ENCODE assay signal across 8 cellular contexts in the genomic region with DNA sequence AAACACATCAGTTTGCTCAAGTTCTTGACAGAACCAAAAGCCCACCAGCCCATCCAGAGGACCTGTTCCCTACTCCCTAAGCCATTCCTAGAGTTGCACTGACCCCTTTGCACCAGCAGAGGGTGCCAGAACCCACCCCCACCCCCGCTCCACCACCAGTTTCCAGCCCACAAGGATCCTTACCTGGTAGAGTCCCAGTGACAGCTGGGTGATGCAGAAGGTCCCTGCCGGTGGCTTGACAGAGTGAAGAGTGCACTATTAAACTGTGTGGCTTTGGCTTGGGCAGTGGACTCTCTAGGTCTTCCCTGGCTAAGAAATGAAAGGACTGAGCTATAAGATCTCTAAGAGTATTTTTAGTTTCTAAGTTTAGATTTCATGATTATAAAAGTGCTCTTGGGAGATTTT.
A peak's percentile ranks its signal among the peaks of the same experiment; 100 is the strongest.
DNase-seq lines count a peak whose midpoint lies in the region; ATAC-seq and TF ChIP-seq lines count a peak whose summit lies in the region.

No MANE protein-coding gene starts in this region.

- no peak for ATAC-seq in gastroesophageal sphincter
- ATAC-seq in HG03442 (IDR thresholded peaks at IDR 0.05; ENCODE audit: unreplicated experiment) = no peak

- no peak overlapping the region for H3K4me3 Mint-ChIP-seq in activated T-helper 2 cell treated with anti-CD3 and anti-CD28 coated beads, Interferon-gamma antibody, Interleukin-2, Interleukin-4, amounts not matched to agents 10 μg/mL and 5 μg/mL and 100 μg/mL, durations not matched to agents 14 hours and 24 hours and 36 hours (ENCODE audit: low read depth)

- CTCF ChIA-PET in RWPE1 (lab: Yijun Ruan, JAX) = interaction anchor here (0.6 to 1.7 kb wide), 6 partner anchors 9 to 326 kb away, joined by 3 to 9 read pairs (median 4); no protein-coding TSS in a partner anchor

- peak; percentile 86 for TF ChIP-seq RAD21 in Ishikawa (IDR thresholded peaks at IDR 0.05; ENCODE audit: low read depth)

- peak; percentile 97 for TF ChIP-seq CTCF in RWPE1 (conservative IDR thresholded peaks at IDR 0.05; ENCODE audit: low read depth)
- TF ChIP-seq CTCF in gastroesophageal sphincter (IDR thresholded peaks at IDR 0.05) = peak; percentile 64 to 90 (median 76)

- H3K36me3 Mint-ChIP-seq in activated T-helper 2 cell treated with anti-CD3 and anti-CD28 coated beads, Interferon-gamma antibody, Interleukin-2, Interleukin-4, amounts not matched to agents 10 μg/mL and 5 μg/mL and 100 μg/mL, durations not matched to agents 14 hours and 24 hours and 36 hours (ENCODE audit: low read depth) = no peaks in the 10 kb centered on the region

- intact Hi-C loops in activated T-helper 2 cell treated with anti-CD3 and anti-CD28 coated beads, Interferon-gamma antibody, Interleukin-2, Interleukin-4, amounts not matched to agents 10 μg/mL and 5 μg/mL and 100 μg/mL, durations not matched to agents 14 hours and 24 hours and 36 hours (cut with micrococcal nuclease) = loop anchor here (1.0 kb wide), 1 partner anchor 418 kb away; no protein-coding TSS in a partner anchor

- no peaks in the 10 kb centered on the region for H3K36me3 ChIP-seq in gastroesophageal sphincter

- H3K4me1 ChIP-seq in gastroesophageal sphincter = no peaks in the 10 kb centered on the region

- no peaks in the 10 kb centered on the region for H3K27me3 ChIP-seq in gastroesophageal sphincter

- no peak overlapping the region for H3K27ac Mint-ChIP-seq in activated T-helper 2 cell treated with anti-CD3 and anti-CD28 coated beads, Interferon-gamma antibody, Interleukin-2, Interleukin-4, amounts not matched to agents 10 μg/mL and 5 μg/mL and 100 μg/mL, durations not matched to agents 14 hours and 24 hours and 36 hours

- no peaks in the 10 kb centered on the region for H3K9me3 ChIP-seq in gastroesophageal sphincter

- 0% methylated on average over 2 of the region's 2 CpGs; no CpG with 5 or more reads in 1 of the 2 donors for WGBS in gastroesophageal sphincter (ENCODE audit: low coverage in 1 of 2), 2 donors

- POLR2A ChIA-PET in RWPE1 (lab: Yijun Ruan, JAX; ENCODE audit: low non-redundant PET) = interaction anchor here (1.1 kb wide), 1 partner anchor 105 kb away, joined by 3 read pairs; a partner anchor contains a TSS

- peaks cover 5% of the 10 kb centered on the region for H3K4me1 Mint-ChIP-seq in activated T-helper 2 cell treated with anti-CD3 and anti-CD28 coated beads, Interferon-gamma antibody, Interleukin-2, Interleukin-4, amounts not matched to agents 10 μg/mL and 5 μg/mL and 100 μg/mL, durations not matched to agents 14 hours and 24 hours and 36 hours (ENCODE audit: low read depth)

- peaks cover 6% of the 10 kb centered on the region for H3K27me3 Mint-ChIP-seq in activated T-helper 2 cell treated with anti-CD3 and anti-CD28 coated beads, Interferon-gamma antibody, Interleukin-2, Interleukin-4, amounts not matched to agents 10 μg/mL and 5 μg/mL and 100 μg/mL, durations not matched to agents 14 hours and 24 hours and 36 hours (ENCODE audit: low read depth)

- no peaks in the 10 kb centered on the region for H3K9me3 Mint-ChIP-seq in activated T-helper 2 cell treated with anti-CD3 and anti-CD28 coated beads, Interferon-gamma antibody, Interleukin-2, Interleukin-4, amounts not matched to agents 10 μg/mL and 5 μg/mL and 100 μg/mL, durations not matched to agents 14 hours and 24 hours and 36 hours

- DNase-seq in Daoy (ENCODE audit: low read depth) (peak; percentile 49), RWPE1 (ENCODE audit: low spot score) (peak; percentile 77), pons (ENCODE audit: low spot score) (peak; percentile 42), ureter (ENCODE audit: low spot score) (peak; percentile 52)
- peak; percentile 28 for DNase-seq in activated T-helper 2 cell treated with anti-CD3 and anti-CD28 coated beads, Interferon-gamma antibody, Interleukin-2, Interleukin-4, amounts not matched to agents 10 μg/mL and 5 μg/mL and 100 μg/mL, durations not matched to agents 14 hours and 24 hours and 36 hours (ENCODE audit: low spot score)

- no peak overlapping the region for H3K4me3 ChIP-seq in gastroesophageal sphincter

- H3K27ac ChIP-seq in RWPE1 (no peak overlapping the region), gastroesophageal sphincter (no peak overlapping the region)

- TF ChIP-seq EP300 in Ishikawa (IDR thresholded peaks at IDR 0.05; ENCODE audit: borderline replicate concordance) (no peak), gastroesophageal sphincter (IDR thresholded peaks at IDR 0.05) (no peak)

- no peak for TF ChIP-seq POLR2A in gastroesophageal sphincter (IDR thresholded peaks at IDR 0.05)

TF ChIP-seq in Ishikawa, 13 proteins besides CTCF, POLR2A, EP300 and RAD21:
- TF ChIP-seq NFIC (IDR thresholded peaks at IDR 0.05) (no peak), EGR1 (IDR thresholded peaks at IDR 0.05) (0 out of 2 replicates have a peak, but pooled peaks have one; percentile 50), YY1 (IDR thresholded peaks at IDR 0.05; ENCODE audit: low read depth) (no peak), ZBTB7A (IDR thresholded peaks at IDR 0.05; ENCODE audit: low read depth) (no peak), CREB1 (IDR thresholded peaks at IDR 0.05; ENCODE audit: low read depth) (no peak), CEBPB (IDR thresholded peaks at IDR 0.05) (no peak)
- TF ChIP-seq, protein P1, sequence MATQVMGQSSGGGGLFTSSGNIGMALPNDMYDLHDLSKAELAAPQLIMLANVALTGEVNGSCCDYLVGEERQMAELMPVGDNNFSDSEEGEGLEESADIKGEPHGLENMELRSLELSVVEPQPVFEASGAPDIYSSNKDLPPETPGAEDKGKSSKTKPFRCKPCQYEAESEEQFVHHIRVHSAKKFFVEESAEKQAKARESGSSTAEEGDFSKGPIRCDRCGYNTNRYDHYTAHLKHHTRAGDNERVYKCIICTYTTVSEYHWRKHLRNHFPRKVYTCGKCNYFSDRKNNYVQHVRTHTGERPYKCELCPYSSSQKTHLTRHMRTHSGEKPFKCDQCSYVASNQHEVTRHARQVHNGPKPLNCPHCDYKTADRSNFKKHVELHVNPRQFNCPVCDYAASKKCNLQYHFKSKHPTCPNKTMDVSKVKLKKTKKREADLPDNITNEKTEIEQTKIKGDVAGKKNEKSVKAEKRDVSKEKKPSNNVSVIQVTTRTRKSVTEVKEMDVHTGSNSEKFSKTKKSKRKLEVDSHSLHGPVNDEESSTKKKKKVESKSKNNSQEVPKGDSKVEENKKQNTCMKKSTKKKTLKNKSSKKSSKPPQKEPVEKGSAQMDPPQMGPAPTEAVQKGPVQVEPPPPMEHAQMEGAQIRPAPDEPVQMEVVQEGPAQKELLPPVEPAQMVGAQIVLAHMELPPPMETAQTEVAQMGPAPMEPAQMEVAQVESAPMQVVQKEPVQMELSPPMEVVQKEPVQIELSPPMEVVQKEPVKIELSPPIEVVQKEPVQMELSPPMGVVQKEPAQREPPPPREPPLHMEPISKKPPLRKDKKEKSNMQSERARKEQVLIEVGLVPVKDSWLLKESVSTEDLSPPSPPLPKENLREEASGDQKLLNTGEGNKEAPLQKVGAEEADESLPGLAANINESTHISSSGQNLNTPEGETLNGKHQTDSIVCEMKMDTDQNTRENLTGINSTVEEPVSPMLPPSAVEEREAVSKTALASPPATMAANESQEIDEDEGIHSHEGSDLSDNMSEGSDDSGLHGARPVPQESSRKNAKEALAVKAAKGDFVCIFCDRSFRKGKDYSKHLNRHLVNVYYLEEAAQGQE (IDR thresholded peaks at IDR 0.05; ENCODE audit: low read depth) = no peak
